In genomic region chr5:111772456-111772855, GRCh38 we compare ENCODE assay signal across 15 cellular contexts. TPM values are rescaled to one million over a fixed set of nuclear protein-coding genes. Genes with fewer than 3 reads are reported as not detected.
A peak's percentile ranks its signal among the peaks of the same experiment; 100 is the strongest.
DNase-seq lines count a peak whose midpoint lies in the region; ATAC-seq and TF ChIP-seq lines count a peak whose summit lies in the region.
"Had no signal": no experiment of that assay in that cellular context is flagged by ENCODE, and none has a peak within 500 bp of the region (broad histone marks: within the 10 kb centered on the region; RNA-seq: fewer than 3 reads in every experiment).

No MANE protein-coding gene starts in this region.

- H3K27ac ChIP-seq in suprapubic skin: no peak overlapping the region

- DNase-seq in NCI-H82 (lab: John Stamatoyannopoulos, UW) (peak; percentile 79), NCI-H82 treated with DMSO at 0.1 percent for 48 hours (lab: John Stamatoyannopoulos, UW; ENCODE audit: unreplicated experiment) (no peak), HT1080 (ENCODE audit: low read depth) (peak; percentile 26), amniotic epithelial cell (ENCODE audit: low read depth) (peak; percentile 35), retinal pigment epithelial cell (ENCODE audit: low read depth) (no peak), suprapubic skin (ENCODE audit: low spot score in 2 of 2) (no peak), AG08395 (ENCODE audit: low spot score) (no peak)
- DNase-seq: activated naive CD4-positive, alpha-beta T cell; foreskin fibroblast; NCI-H1092 treated with DMSO at 0.1 percent for 48 hours; NCI-H774; posterior cingulate gyrus; SHP77 treated with DMSO at 0.1 percent for 48 hours; stimulated activated CD4-positive, alpha-beta T cell treated with anti-CD3 and anti-CD28 coated beads, Interleukin-12 subunit alpha, Interleukin-12 subunit beta, amount 100 ng/mL, for 4 hours had no signal

- H3K9me3 ChIP-seq in suprapubic skin: no peaks in the 10 kb centered on the region

- ATAC-seq in HG03520 (IDR thresholded peaks at IDR 0.05; ENCODE audit: unreplicated experiment): no peak

- H3K36me3 ChIP-seq in suprapubic skin: no peaks in the 10 kb centered on the region

- no peaks in the 10 kb centered on the region for H3K4me1 ChIP-seq in suprapubic skin

- no peak for TF ChIP-seq POLR2A in suprapubic skin (IDR thresholded peaks at IDR 0.05)

- TF ChIP-seq CTCF in retinal pigment epithelial cell (conservative IDR thresholded peaks at IDR 0.05; ENCODE audit: low read depth, low read length) (peak; percentile 6), suprapubic skin (IDR thresholded peaks at IDR 0.05) (no peak)

- no peak overlapping the region for H3K4me3 ChIP-seq in retinal pigment epithelial cell (ENCODE audit: low read length)
- no peak overlapping the region for H3K4me3 ChIP-seq in suprapubic skin

- no peaks in the 10 kb centered on the region for H3K27me3 ChIP-seq in suprapubic skin

- 63% methylated on average over 5 of the region's 5 CpGs for WGBS in suprapubic skin

- TF ChIP-seq EP300 in suprapubic skin (IDR thresholded peaks at IDR 0.05): no peak

RNA-seq across cellular contexts. Expression of gene NREP, which starts 15.5 kb away (rescaled TPM):
- 12.0 and 14.0 TPM in 2 replicates for total RNA-seq in HT1080 (2014; rRNA removed; shearing (Covaris generic))
- polyA plus RNA-seq in HT1080 (2015; cell fraction: cytosol; rRNA removed): 19.8 and 22.1 TPM in 2 replicates
- 41.4 and 51.2 TPM in 2 replicates for polyA plus RNA-seq in HT1080 (2015; cell fraction: nucleus; rRNA removed)
- total RNA-seq in suprapubic skin: 10 to 100 TPM in 1 of 4 donors, 1 to 10 TPM in 3; 7.0 to 10.1 (median 8.3) TPM

Comparison
In these comparisons a context has a peak if more than half of its experiments do, and no peak if none do; other contexts are left out.
1. DNase-seq: peak in NCI-H82 (single experiment), HT1080 (single experiment) and amniotic epithelial cell (single experiment); none in NCI-H82 treated with DMSO at 0.1 percent for 48 hours (single experiment), retinal pigment epithelial cell (single experiment), suprapubic skin (0 of 2) and AG08395 (single experiment).